16 cellular contexts compared by ENCODE assay signal in the genomic region with DNA sequence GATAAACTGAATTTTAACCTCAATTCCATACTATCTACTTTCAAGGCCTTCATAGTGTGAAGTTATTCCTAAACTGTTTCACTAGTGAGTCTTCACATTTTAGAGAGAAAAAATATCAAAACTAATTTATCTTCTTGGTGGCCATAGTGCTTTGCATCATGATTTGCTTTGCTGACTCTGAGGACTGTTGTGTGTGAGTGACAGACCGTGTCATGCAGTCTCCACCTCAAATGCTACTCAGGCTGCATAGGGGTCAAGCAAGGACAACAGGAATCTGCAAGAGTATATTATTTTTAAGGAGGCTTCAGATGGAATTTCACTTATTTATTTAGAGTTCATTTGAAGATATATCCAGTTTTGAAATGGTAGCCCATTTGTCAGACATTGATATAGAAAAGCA. TPM values are rescaled to one million over a fixed set of nuclear protein-coding genes. Genes with fewer than 3 reads are reported as not detected.
DNase-seq lines count a peak whose midpoint lies in the region; TF ChIP-seq lines count a peak whose summit lies in the region.
"Had no signal": no experiment of that assay in that cellular context is flagged by ENCODE, and none has a peak within 500 bp of the region (broad histone marks: within the 10 kb centered on the region; RNA-seq: fewer than 3 reads in every experiment).

No MANE protein-coding gene starts in this region.

- H3K4me2 ChIP-seq in BLaER1 treated with 17β-estradiol and CSF1 and Interleukin-3, amounts not matched to agents 10 nM and 100 nM = peak overlapping the region in 7 of 11 experiments; percentile 2 to 48 (median 14); a peak in 7 of 22 replicates

- no peaks in the 10 kb centered on the region for H3K27me3 Mint-ChIP-seq in neural crest cell (ENCODE audit: low read depth)
- H3K27me3 Mint-ChIP-seq: CD4-positive, alpha-beta memory T cell; IgD-negative memory B cell had no signal

- no peaks in the 10 kb centered on the region for H3K36me3 Mint-ChIP-seq in neural crest cell (ENCODE audit: low read depth)
- H3K36me3 Mint-ChIP-seq: CD4-positive, alpha-beta memory T cell; IgD-negative memory B cell had no signal

- peak overlapping the region; percentile 53 for H3K27ac Mint-ChIP-seq in neural crest cell (ENCODE audit: unreplicated experiment)
- H3K27ac Mint-ChIP-seq: CD4-positive, alpha-beta memory T cell; HFFc6; IgD-negative memory B cell had no signal

- no peaks in the 10 kb centered on the region for H3K27me3 ChIP-seq in BLaER1 treated with 17β-estradiol and CSF1 and Interleukin-3, amounts not matched to agents 10 nM and 100 nM
- no peaks in the 10 kb centered on the region for H3K27me3 ChIP-seq in dorsolateral prefrontal cortex

- no peaks in the 10 kb centered on the region for H3K36me3 ChIP-seq in BLaER1 treated with 17β-estradiol and CSF1 and Interleukin-3, amounts not matched to agents 10 nM and 100 nM

- no peak overlapping the region for H3K9ac ChIP-seq in BLaER1 treated with 17β-estradiol and CSF1 and Interleukin-3, amounts not matched to agents 10 nM and 100 nM

- H3K4me1 ChIP-seq in BLaER1 treated with 17β-estradiol and CSF1 and Interleukin-3, amounts not matched to agents 10 nM and 100 nM = peaks cover 0 to 9% (median 6%) of the 10 kb centered on the region in 10 experiments; a peak in 10 of 20 replicates

- no peaks in the 10 kb centered on the region for H3K9me3 ChIP-seq in BLaER1 treated with 17β-estradiol and CSF1 and Interleukin-3, amounts not matched to agents 10 nM and 100 nM (replicated peaks in 1 of 11)

- no peak for TF ChIP-seq CTCF in dorsolateral prefrontal cortex (IDR thresholded peaks at IDR 0.05 in 54 of 56, conservative IDR thresholded peaks at IDR 0.05 in 2 of 56; ENCODE audit: low read depth in 1 of 56, partially characterized antibody in 56 of 56)
- no peak for TF ChIP-seq CTCF in neural crest cell (conservative IDR thresholded peaks at IDR 0.05)

- no peaks in the 10 kb centered on the region for H4K20me1 ChIP-seq in BLaER1 treated with 17β-estradiol and CSF1 and Interleukin-3, amounts not matched to agents 10 nM and 100 nM

- DNase-seq in dorsolateral prefrontal cortex = no peak
- DNase-seq in neural crest cell (ENCODE audit: low read depth, low spot score) = no peak
- no peak for DNase-seq in substantia nigra (lab: John Stamatoyannopoulos, UW)
- no peak for DNase-seq in NCI-H345 treated with DMSO at 0.1 percent for 48 hours (lab: John Stamatoyannopoulos, UW; ENCODE audit: unreplicated experiment)
- DNase-seq in NCI-H2171 treated with DMSO at 0.1 percent for 48 hours (lab: John Stamatoyannopoulos, UW) = no peak
- DNase-seq in NCI-H128 (lab: John Stamatoyannopoulos, UW; ENCODE audit: unreplicated experiment) = no peak
- DNase-seq: ACHN; CD4-positive, alpha-beta memory T cell; DMS153; DMS79 treated with DMSO at 0.1 percent for 48 hours; GDM1; HCEC 1CT; HFFc6 had no signal

- peaks cover 29% of the 10 kb centered on the region for H3K4me1 Mint-ChIP-seq in neural crest cell
- H3K4me1 Mint-ChIP-seq: CD4-positive, alpha-beta memory T cell; IgD-negative memory B cell had no signal

- no peak overlapping the region for H3K27ac ChIP-seq in BLaER1 treated with 17β-estradiol and CSF1 and Interleukin-3, amounts not matched to agents 10 nM and 100 nM
- H3K27ac ChIP-seq in dorsolateral prefrontal cortex = peak overlapping the region in 41 of 59 donors; percentile 1 to 99 (median 93)
- peak overlapping the region; percentile 36 for H3K27ac ChIP-seq in substantia nigra (ENCODE audit: low read depth, low read length, poor library complexity, severe bottlenecking)
- H3K27ac ChIP-seq: C4-2B had no signal

- H3K4me3 Mint-ChIP-seq in neural crest cell = no peak overlapping the region
- H3K4me3 Mint-ChIP-seq: CD4-positive, alpha-beta memory T cell; HFFc6; IgD-negative memory B cell had no signal

- H3K4me3 ChIP-seq in BLaER1 treated with 17β-estradiol and CSF1 and Interleukin-3, amounts not matched to agents 10 nM and 100 nM = no peak overlapping the region
- no peak overlapping the region for H3K4me3 ChIP-seq in dorsolateral prefrontal cortex

- no peaks in the 10 kb centered on the region for H3K9me3 Mint-ChIP-seq in neural crest cell
- H3K9me3 Mint-ChIP-seq: CD4-positive, alpha-beta memory T cell; HFFc6; IgD-negative memory B cell had no signal

- intact Hi-C loops in dorsolateral prefrontal cortex (cut with DNase I) = no loop called here

RNA-seq across cellular contexts. Expression of gene MACIR, which starts 34.5 kb away (rescaled TPM):
- total RNA-seq in dorsolateral prefrontal cortex (10 to 100 TPM; 21.8 to 45.7 (median 34.8) TPM), neural crest cell (25.7 and 27.2 TPM in 2 replicates)

Comparison
In these comparisons a context has a peak if more than half of its experiments do, and no peak if none do; other contexts are left out.
1. H3K27ac ChIP-seq: peak in dorsolateral prefrontal cortex (41 of 59) and substantia nigra (single experiment); none in BLaER1 treated with 17β-estradiol and CSF1 and Interleukin-3, amounts not matched to agents 10 nM and 100 nM (0 of 11).